ENCODE assay signal across 14 cellular contexts in the genomic region with DNA sequence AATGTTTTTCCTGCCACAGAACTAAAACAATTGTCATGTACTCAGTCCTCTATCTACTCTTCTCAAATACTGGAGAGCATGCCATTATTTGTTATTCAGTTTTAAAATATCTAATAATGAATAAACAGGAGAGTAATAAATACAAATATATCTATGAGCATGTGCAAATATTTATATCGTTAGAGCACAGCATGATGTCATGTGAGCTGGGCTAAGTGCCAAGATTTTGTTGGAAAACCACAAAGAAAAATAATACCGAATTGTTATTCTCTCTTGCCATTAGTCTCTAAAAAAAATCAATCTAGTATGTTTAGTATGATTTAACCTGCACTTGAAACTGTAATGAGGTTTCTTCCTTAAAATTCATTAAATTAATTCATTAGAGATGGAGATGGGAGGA.
DNase-seq lines count a peak whose midpoint lies in the region; ATAC-seq, FAIRE-seq and TF ChIP-seq lines count a peak whose summit lies in the region.
"Had no signal": no experiment of that assay in that cellular context is flagged by ENCODE, and none has a peak within 500 bp of the region (broad histone marks: within the 10 kb centered on the region; RNA-seq: fewer than 3 reads in every experiment).

No MANE protein-coding gene starts in this region.

- H3K27me3 ChIP-seq in astrocyte (ENCODE audit: insufficient read depth, low read length), result no peaks in the 10 kb centered on the region
- no peaks in the 10 kb centered on the region for H3K27me3 ChIP-seq in heart left ventricle

- ATAC-seq in heart left ventricle, result no peak
- no peak for ATAC-seq in GM18907 (IDR thresholded peaks at IDR 0.05; ENCODE audit: unreplicated experiment)
- ATAC-seq: esophagus mucosa had no signal

- peak overlapping the region; percentile 9 for H3K9ac ChIP-seq in astrocyte (ENCODE audit: low read length)

- peaks cover 22% of the 10 kb centered on the region for H3K36me3 Mint-ChIP-seq in astrocyte (ENCODE audit: low read depth, unreplicated experiment)

- H4K20me1 ChIP-seq in astrocyte (ENCODE audit: insufficient read depth, low read length), result no peaks in the 10 kb centered on the region

- no peak for FAIRE-seq in astrocyte (lab: Jason Lieb, UNC)
- FAIRE-seq: HTR-8/SVneo had no signal

- H3K4me1 Mint-ChIP-seq in astrocyte (ENCODE audit: low read depth, unreplicated experiment), result peaks cover 14% of the 10 kb centered on the region

- WGBS in heart left ventricle, 4 donors, result 12 to 22% (median 18%) methylated on average over 2 of the region's 2 CpGs

- TF ChIP-seq EP300 in Ishikawa (IDR thresholded peaks at IDR 0.05; ENCODE audit: borderline replicate concordance), result no peak

- H3K4me2 ChIP-seq in astrocyte (ENCODE audit: low read length), result peak overlapping the region; percentile 18

- H3K9me3 ChIP-seq in astrocyte (ENCODE audit: insufficient read depth, low read depth, low read length) (no peaks in the 10 kb centered on the region), heart left ventricle (peaks cover 0 to 8% (median 0%) of the 10 kb centered on the region in 12 donors)

- no peaks in the 10 kb centered on the region for H3K79me2 ChIP-seq in astrocyte (ENCODE audit: insufficient read depth, low read length)

- TF ChIP-seq RAD21 in Ishikawa (IDR thresholded peaks at IDR 0.05; ENCODE audit: low read depth), result no peak

- H3K4me3 ChIP-seq in astrocyte (ENCODE audit: insufficient read depth, low read depth, low read length) (no peak overlapping the region), heart left ventricle (no peak overlapping the region)

- DNase-seq in Caki2 (ENCODE audit: low read depth), result peak; percentile 13
- peak; percentile 68 for DNase-seq in astrocyte (ENCODE audit: low read depth)
- peak; percentile 87 to 88 for DNase-seq in lung microvascular endothelial cell (ENCODE audit: low read depth in 2 of 2)
- DNase-seq in heart left ventricle, result no peak
- no peak for DNase-seq in hippocampal formation (lab: John Stamatoyannopoulos, UW)
- no peak for DNase-seq in T-helper 1 cell
- DNase-seq: activated naive CD4-positive, alpha-beta T cell treated with anti-CD3 and anti-CD28 coated beads for 36 hours; mesendoderm; stimulated activated CD4-positive, alpha-beta T cell treated with anti-CD3 and anti-CD28 coated beads, Interleukin-12 subunit alpha, Interleukin-12 subunit beta, amount 100 ng/mL, for 4 hours; stimulated activated naive CD4-positive, alpha-beta T cell had no signal

- H3K4me3 Mint-ChIP-seq in astrocyte (ENCODE audit: unreplicated experiment), result no peak overlapping the region
- H3K4me3 Mint-ChIP-seq: activated naive CD4-positive, alpha-beta T cell treated with anti-CD3 and anti-CD28 coated beads for 36 hours had no signal

- H3K27ac ChIP-seq in astrocyte (ENCODE audit: low read depth, low read length), result peak overlapping the region; percentile 70
- H3K27ac ChIP-seq in heart left ventricle, result no peak overlapping the region

- TF ChIP-seq POLR2A in heart left ventricle (IDR thresholded peaks at IDR 0.05), result no peak

- no peaks in the 10 kb centered on the region for H3K27me3 Mint-ChIP-seq in astrocyte (ENCODE audit: low read depth, unreplicated experiment)

- TF ChIP-seq CTCF in astrocyte (IDR thresholded peaks at IDR 0.05; ENCODE audit: insufficient read depth, low read depth, low read length) (no peak), heart left ventricle (IDR thresholded peaks at IDR 0.05) (no peak)

- no peaks in the 10 kb centered on the region for H3K36me3 ChIP-seq in astrocyte (ENCODE audit: insufficient read depth, low read length)
- peaks cover 0 to 97% (median 80%) of the 10 kb centered on the region in 9 donors for H3K36me3 ChIP-seq in heart left ventricle

- H2AFZ ChIP-seq in astrocyte (ENCODE audit: low read depth, low read length), result no peak overlapping the region

- H3K9me3 Mint-ChIP-seq in astrocyte (ENCODE audit: unreplicated experiment), result no peaks in the 10 kb centered on the region

- H3K27ac Mint-ChIP-seq in astrocyte (ENCODE audit: unreplicated experiment), result no peak overlapping the region

- in situ Hi-C loops in Caki2 (cut with HindIII; ENCODE audit: low pct_unique_long_range_greater_than_20kb, low sequenced_read_pairs), result no loop called here

- intact Hi-C loops in heart left ventricle (cut with DNase I), result no loop called here

- H3K4me1 ChIP-seq in astrocyte (ENCODE audit: insufficient read depth, low read length) (peaks cover 29% of the 10 kb centered on the region), heart left ventricle (peaks cover 0 to 8% (median 0%) of the 10 kb centered on the region in 12 donors)

TF ChIP-seq in Ishikawa, 13 proteins besides CTCF, POLR2A, EP300 and RAD21:
- TF ChIP-seq CEBPB (IDR thresholded peaks at IDR 0.05) (no peak), ZBTB7A (IDR thresholded peaks at IDR 0.05; ENCODE audit: low read depth) (no peak), NFIC (IDR thresholded peaks at IDR 0.05) (peak; percentile 50)

Comparison
In these comparisons a context has a peak if more than half of its experiments do, and no peak if none do; other contexts are left out.
1. DNase-seq: peak in Caki2 (single experiment), astrocyte (single experiment) and lung microvascular endothelial cell (2 of 2); none in heart left ventricle (0 of 5), hippocampal formation (0 of 2) and T-helper 1 cell (0 of 5).